12 cellular contexts compared by ENCODE assay signal in genomic region chr14:68145036-68145435, GRCh38.
DNase-seq lines count a peak whose midpoint lies in the region; ATAC-seq, FAIRE-seq and TF ChIP-seq lines count a peak whose summit lies in the region.
"Had no signal": no experiment of that assay in that cellular context is flagged by ENCODE, and none has a peak within 500 bp of the region (broad histone marks: within the 10 kb centered on the region; RNA-seq: fewer than 3 reads in every experiment).

No MANE protein-coding gene starts in this region.

- TF ChIP-seq POLR2A in A549 (IDR thresholded peaks at IDR 0.05; ENCODE audit: low read length), result no peak
- no peak for TF ChIP-seq POLR2A in prostate gland (IDR thresholded peaks at IDR 0.05)

- intact Hi-C loops in prostate gland (cut with DNase I), result loop anchor here (2.0 to 10.0 kb wide), 2 partner anchors 50 to 100 kb away; no protein-coding TSS in a partner anchor

- H3K4me1 ChIP-seq in A549 (peaks cover 76% of the 10 kb centered on the region), foreskin keratinocyte (peaks cover 59% of the 10 kb centered on the region), prostate gland (replicated peaks) (peaks cover 10% of the 10 kb centered on the region)

- WGBS in A549 (ENCODE audit: missing lambda C conversion rate), result 73% methylated on average over 2 of the region's 2 CpGs
- WGBS in prostate gland, result 92% methylated on average over 2 of the region's 2 CpGs

- H3K4me3 ChIP-seq in A549 (no peak overlapping the region), prostate gland (no peak overlapping the region)

- peak; percentile 24 to 34; a peak in 2 of 5 replicates for TF ChIP-seq RAD21 in A549 (conservative IDR thresholded peaks at IDR 0.05 in 1 of 2, IDR thresholded peaks at IDR 0.05 in 1 of 2)

- TF ChIP-seq EP300 in A549 (IDR thresholded peaks at IDR 0.05), result peak; percentile 15 to 39; a peak in 2 of 5 replicates

- H3K27me3 ChIP-seq in foreskin keratinocyte, result no peaks in the 10 kb centered on the region
- H3K27me3 ChIP-seq in prostate gland (replicated peaks; ENCODE audit: insufficient read depth), result no peaks in the 10 kb centered on the region

- CTCF ChIA-PET in A549 (lab: Yijun Ruan, JAX), result interaction anchor here (0.7 to 2.9 kb wide), 6 partner anchors 15 to 672 kb away, joined by 3 to 15 read pairs (median 3); no protein-coding TSS in a partner anchor

- peak overlapping the region; percentile 88 to 98 for H3K27ac ChIP-seq in A549
- H3K27ac ChIP-seq in foreskin keratinocyte, result no peak overlapping the region
- H3K27ac ChIP-seq in prostate gland, result peak overlapping the region; percentile 79 to 80

- peak overlapping the region; percentile 77 for H3K4me2 ChIP-seq in A549

- ATAC-seq in A549 (no peak), foreskin keratinocyte (no peak), HG03045 (IDR thresholded peaks at IDR 0.05; ENCODE audit: unreplicated experiment) (no peak)

- no peaks in the 10 kb centered on the region for H3K36me3 ChIP-seq in prostate gland

- FAIRE-seq in A549 (lab: Jason Lieb, UNC), result peak; percentile 88
- FAIRE-seq: GM12892 had no signal

- POLR2A ChIA-PET in A549 (lab: Yijun Ruan, JAX), result interaction anchor here (1.9 kb wide), 1 partner anchor 13 kb away, joined by 4 read pairs; no protein-coding TSS in a partner anchor

- TF ChIP-seq CTCF in A549 (IDR thresholded peaks at IDR 0.05), result no peak
- peak; percentile 43 for TF ChIP-seq CTCF in foreskin keratinocyte (conservative IDR thresholded peaks at IDR 0.05)
- TF ChIP-seq CTCF in prostate gland (IDR thresholded peaks at IDR 0.05), result no peak

- H3K9me3 ChIP-seq in A549 (peaks cover 22% of the 10 kb centered on the region), prostate gland (no peaks in the 10 kb centered on the region)

- DNase-seq in A549 (ENCODE audit: low read depth in 1 of 2, low spot score in 1 of 2) (peak in 1 of 2 experiments; percentile 77), NCI-H69 (lab: John Stamatoyannopoulos, UW) (peak; percentile 26), foreskin keratinocyte (peak in 1 of 2 donors; percentile 37), prostate gland (ENCODE audit: low spot score) (no peak), NCI-H1092 treated with DMSO at 0.1 percent for 48 hours (lab: John Stamatoyannopoulos, UW) (no peak), hepatic stellate cell (ENCODE audit: low spot score) (no peak)
- no peak for DNase-seq in activated CD8-positive, alpha-beta memory T cell treated with anti-CD3 and anti-CD28 coated beads, Interleukin-2, amount 50 U/mL, for 4 hours
- DNase-seq: activated CD4-positive, alpha-beta T cell treated with anti-CD3 and anti-CD28 coated beads, Interleukin-2, amount 50 U/mL, for 48 hours; DMS79; NCI-H2081 had no signal

TF ChIP-seq in A549, 52 proteins besides CTCF, POLR2A, EP300 and RAD21:
- TF ChIP-seq SREBF2 (IDR thresholded peaks at IDR 0.05), result no peak
- TF ChIP-seq HEYL (CRISPR knock-in tag; IDR thresholded peaks at IDR 0.05), result no peak
- TF ChIP-seq ZC3H11A (IDR thresholded peaks at IDR 0.05), result no peak
- no peak for TF ChIP-seq USF2 (IDR thresholded peaks at IDR 0.05)
- TF ChIP-seq GATA3 (IDR thresholded peaks at IDR 0.05; ENCODE audit: borderline replicate concordance), result peak; percentile 19; the same call in 1 of the 2 replicates
- no peak for TF ChIP-seq MYC (IDR thresholded peaks at IDR 0.05; ENCODE audit: borderline replicate concordance, low read length)
- no peak for TF ChIP-seq RFX5 (IDR thresholded peaks at IDR 0.05)
- peak; percentile 37; the same call in 1 of the 2 replicates for TF ChIP-seq MAX (IDR thresholded peaks at IDR 0.05)
- TF ChIP-seq KDM1A (IDR thresholded peaks at IDR 0.05; ENCODE audit: low read depth), result no peak
- TF ChIP-seq REST (IDR thresholded peaks at IDR 0.05), result peak; percentile 31; the same call in 1 of the 2 replicates
- no peak for TF ChIP-seq ZSCAN20 (CRISPR knock-in tag; IDR thresholded peaks at IDR 0.05)
- TF ChIP-seq EHF (CRISPR knock-in tag; IDR thresholded peaks at IDR 0.05), result 0 out of 2 replicates have a peak, but pooled peaks have one; percentile 25
- no peak for TF ChIP-seq CBX8 (IDR thresholded peaks at IDR 0.05)
- no peak for TF ChIP-seq NR3C1 (IDR thresholded peaks at IDR 0.05)
- no peak for TF ChIP-seq HMGXB4 (CRISPR knock-in tag; IDR thresholded peaks at IDR 0.05; ENCODE audit: borderline replicate concordance)
- TF ChIP-seq HOXB13 (CRISPR knock-in tag; IDR thresholded peaks at IDR 0.05; ENCODE audit: low read depth), result peak; percentile 36; the same call in 1 of the 2 replicates
- TF ChIP-seq RCOR1 (IDR thresholded peaks at IDR 0.05; ENCODE audit: low read depth, low read length), result no peak
- TF ChIP-seq JUN (IDR thresholded peaks at IDR 0.05), result no peak
